ENCODE assay signal across 1 cellular context in the genomic region with DNA sequence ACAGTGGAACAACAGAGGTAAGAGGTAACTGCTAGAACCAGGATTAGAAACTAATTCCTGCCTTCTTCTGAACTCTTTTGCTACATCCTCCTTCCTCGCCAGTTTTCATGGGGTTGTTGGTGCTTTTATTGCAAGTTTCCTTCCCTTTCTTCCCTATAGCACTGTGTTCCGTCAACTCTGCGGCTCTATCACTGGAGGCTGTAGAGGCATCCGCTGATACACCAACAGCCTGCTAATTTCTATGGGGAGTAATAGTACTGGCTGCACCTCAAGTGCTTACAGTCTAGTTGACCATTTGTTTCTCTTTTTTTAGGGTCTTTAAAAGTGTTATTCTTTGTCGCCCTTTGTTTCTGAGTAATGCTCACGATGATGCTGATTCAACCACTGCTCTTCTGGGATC.
TF ChIP-seq lines count a peak whose summit lies in the region.

No MANE protein-coding gene starts in this region.

TF ChIP-seq in HepG2, 621 proteins besides CTCF, POLR2A, EP300 and RAD21:
- TF ChIP-seq, protein P1, sequence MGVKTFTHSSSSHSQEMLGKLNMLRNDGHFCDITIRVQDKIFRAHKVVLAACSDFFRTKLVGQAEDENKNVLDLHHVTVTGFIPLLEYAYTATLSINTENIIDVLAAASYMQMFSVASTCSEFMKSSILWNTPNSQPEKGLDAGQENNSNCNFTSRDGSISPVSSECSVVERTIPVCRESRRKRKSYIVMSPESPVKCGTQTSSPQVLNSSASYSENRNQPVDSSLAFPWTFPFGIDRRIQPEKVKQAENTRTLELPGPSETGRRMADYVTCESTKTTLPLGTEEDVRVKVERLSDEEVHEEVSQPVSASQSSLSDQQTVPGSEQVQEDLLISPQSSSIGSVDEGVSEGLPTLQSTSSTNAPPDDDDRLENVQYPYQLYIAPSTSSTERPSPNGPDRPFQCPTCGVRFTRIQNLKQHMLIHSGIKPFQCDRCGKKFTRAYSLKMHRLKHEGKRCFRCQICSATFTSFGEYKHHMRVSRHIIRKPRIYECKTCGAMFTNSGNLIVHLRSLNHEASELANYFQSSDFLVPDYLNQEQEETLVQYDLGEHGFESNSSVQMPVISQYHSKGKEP (CRISPR knock-in tag; IDR thresholded peaks at IDR 0.05), result no peak
- no peak for TF ChIP-seq HMG20A (CRISPR knock-in tag; IDR thresholded peaks at IDR 0.05; ENCODE audit: borderline replicate concordance)
- no peak for TF ChIP-seq ZNF75D (CRISPR knock-in tag; IDR thresholded peaks at IDR 0.05; ENCODE audit: borderline replicate concordance)
- TF ChIP-seq, protein P2, sequence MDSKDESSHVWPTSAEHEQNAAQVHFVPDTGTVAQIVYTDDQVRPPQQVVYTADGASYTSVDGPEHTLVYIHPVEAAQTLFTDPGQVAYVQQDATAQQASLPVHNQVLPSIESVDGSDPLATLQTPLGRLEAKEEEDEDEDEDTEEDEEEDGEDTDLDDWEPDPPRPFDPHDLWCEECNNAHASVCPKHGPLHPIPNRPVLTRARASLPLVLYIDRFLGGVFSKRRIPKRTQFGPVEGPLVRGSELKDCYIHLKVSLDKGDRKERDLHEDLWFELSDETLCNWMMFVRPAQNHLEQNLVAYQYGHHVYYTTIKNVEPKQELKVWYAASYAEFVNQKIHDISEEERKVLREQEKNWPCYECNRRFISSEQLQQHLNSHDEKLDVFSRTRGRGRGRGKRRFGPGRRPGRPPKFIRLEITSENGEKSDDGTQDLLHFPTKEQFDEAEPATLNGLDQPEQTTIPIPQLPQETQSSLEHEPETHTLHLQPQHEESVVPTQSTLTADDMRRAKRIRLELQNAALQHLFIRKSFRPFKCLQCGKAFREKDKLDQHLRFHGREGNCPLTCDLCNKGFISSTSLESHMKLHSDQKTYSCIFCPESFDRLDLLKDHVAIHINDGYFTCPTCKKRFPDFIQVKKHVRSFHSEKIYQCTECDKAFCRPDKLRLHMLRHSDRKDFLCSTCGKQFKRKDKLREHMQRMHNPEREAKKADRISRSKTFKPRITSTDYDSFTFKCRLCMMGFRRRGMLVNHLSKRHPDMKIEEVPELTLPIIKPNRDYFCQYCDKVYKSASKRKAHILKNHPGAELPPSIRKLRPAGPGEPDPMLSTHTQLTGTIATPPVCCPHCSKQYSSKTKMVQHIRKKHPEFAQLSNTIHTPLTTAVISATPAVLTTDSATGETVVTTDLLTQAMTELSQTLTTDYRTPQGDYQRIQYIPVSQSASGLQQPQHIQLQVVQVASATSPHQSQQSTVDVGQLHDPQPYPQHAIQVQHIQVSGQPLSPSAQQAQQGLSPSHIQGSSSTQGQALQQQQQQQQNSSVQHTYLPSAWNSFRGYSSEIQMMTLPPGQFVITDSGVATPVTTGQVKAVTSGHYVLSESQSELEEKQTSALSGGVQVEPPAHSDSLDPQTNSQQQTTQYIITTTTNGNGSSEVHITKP (CRISPR knock-in tag; IDR thresholded peaks at IDR 0.05; ENCODE audit: low read depth), result no peak
- TF ChIP-seq ZNF790 (CRISPR knock-in tag; IDR thresholded peaks at IDR 0.05; ENCODE audit: borderline replicate concordance), result no peak
- no peak for TF ChIP-seq MIER2 (CRISPR knock-in tag; IDR thresholded peaks at IDR 0.05)
- TF ChIP-seq ZNF841 (CRISPR knock-in tag; IDR thresholded peaks at IDR 0.05; ENCODE audit: borderline replicate concordance), result no peak
- no peak for TF ChIP-seq ZC3H4 (CRISPR knock-in tag; IDR thresholded peaks at IDR 0.05; ENCODE audit: borderline replicate concordance)
TF ChIP-seq in HepG2: peak in this region for 0.
